Comparison of ENCODE assay signal across 8 cellular contexts in genomic region chr5:44809956-44810276, GRCh38. TPM values are rescaled to one million over a fixed set of nuclear protein-coding genes. Genes with fewer than 3 reads are reported as not detected.
DNase-seq lines count a peak whose midpoint lies in the region; ATAC-seq, FAIRE-seq and TF ChIP-seq lines count a peak whose summit lies in the region.

No MANE protein-coding gene starts in this region.

- peaks cover 1% of the 10 kb centered on the region for H3K27me3 Mint-ChIP-seq in activated naive CD4-positive, alpha-beta T cell treated with anti-CD3 and anti-CD28 coated beads for 36 hours (ENCODE audit: low read depth)

- no peak for DNase-seq in activated naive CD4-positive, alpha-beta T cell treated with anti-CD3 and anti-CD28 coated beads for 36 hours
- no peak for DNase-seq in activated naive CD4-positive, alpha-beta T cell (lab: John Stamatoyannopoulos, UW)
- DNase-seq in K562 (ENCODE audit: extremely low read depth in 1 of 4, low spot score in 3 of 4): peak in 1 of 4 experiments; percentile 10
- no peak for DNase-seq in lower lobe of right lung
- no peak for DNase-seq in upper lobe of left lung
- no peak for DNase-seq in DMS153 (lab: John Stamatoyannopoulos, UW)

- H3K27ac Mint-ChIP-seq in activated naive CD4-positive, alpha-beta T cell treated with anti-CD3 and anti-CD28 coated beads for 36 hours: peak overlapping the region; percentile 95

- H3K4me3 ChIP-seq in K562 (peak overlapping the region; percentile 91), lower lobe of right lung (peak overlapping the region; percentile 93), upper lobe of left lung (peak overlapping the region; percentile 84 to 99 (median 92))

- no TSS peak for BruUV-seq in K562 (replicated peaks; lab: Mats Ljungman, UMichigan)

- H3K9me1 ChIP-seq in K562 (ENCODE audit: control insufficient read depth, insufficient read depth, low read length): no peaks in the 10 kb centered on the region

- POLR2A ChIA-PET in K562 (lab: Yijun Ruan, JAX): interaction anchor here (1.1 to 1.5 kb wide), 4 partner anchors 9 to 21 kb away, joined by 3 to 6 read pairs (median 3); no protein-coding TSS in a partner anchor

- H3K79me2 ChIP-seq in K562 (ENCODE audit: control insufficient read depth, insufficient read depth, low read length): peaks cover 71% of the 10 kb centered on the region

- no peaks in the 10 kb centered on the region for H3K9me3 ChIP-seq in K562 (replicated peaks; ENCODE audit: control insufficient read depth, insufficient read depth, low read depth, low read length)
- no peaks in the 10 kb centered on the region for H3K9me3 ChIP-seq in lower lobe of right lung
- no peaks in the 10 kb centered on the region for H3K9me3 ChIP-seq in upper lobe of left lung

- peaks cover 16% of the 10 kb centered on the region for H3K4me1 Mint-ChIP-seq in activated naive CD4-positive, alpha-beta T cell treated with anti-CD3 and anti-CD28 coated beads for 36 hours (ENCODE audit: low read depth)

- peaks cover 5 to 13% of the 10 kb centered on the region in 2 experiments; a peak in 3 of 5 replicates for H3K4me1 ChIP-seq in K562 (replicated peaks in 1 of 2; ENCODE audit: control insufficient read depth in 2 of 2, insufficient read depth in 2 of 2, low read length in 2 of 2)
- H3K4me1 ChIP-seq in lower lobe of right lung: peaks cover 23% of the 10 kb centered on the region
- H3K4me1 ChIP-seq in upper lobe of left lung: peaks cover 12 to 31% (median 18%) of the 10 kb centered on the region in 4 donors

- H3K4me3 Mint-ChIP-seq in activated naive CD4-positive, alpha-beta T cell treated with anti-CD3 and anti-CD28 coated beads for 36 hours: peak overlapping the region; percentile 96

- TF ChIP-seq POLR2A in K562 (conservative IDR thresholded peaks at IDR 0.05) (no peak), upper lobe of left lung (IDR thresholded peaks at IDR 0.05) (no peak)

- TF ChIP-seq EP300 in K562 (IDR thresholded peaks at IDR 0.05; ENCODE audit: low read length): no peak
- no peak for TF ChIP-seq EP300 in upper lobe of left lung (IDR thresholded peaks at IDR 0.05)

- in situ Hi-C loops in K562 (cut with MboI): no loop called here

- no peaks in the 10 kb centered on the region; the same call in 1 of the 2 replicates for H4K20me1 ChIP-seq in K562 (replicated peaks; ENCODE audit: control insufficient read depth, insufficient read depth, low read length)

- no peaks in the 10 kb centered on the region for H3K27me3 ChIP-seq in K562 (ENCODE audit: control insufficient read depth in 2 of 2, insufficient read depth in 2 of 2, low read length in 2 of 2)
- no peaks in the 10 kb centered on the region for H3K27me3 ChIP-seq in lower lobe of right lung (ENCODE audit: low read depth)
- no peaks in the 10 kb centered on the region for H3K27me3 ChIP-seq in upper lobe of left lung

- H3K9me3 Mint-ChIP-seq in activated naive CD4-positive, alpha-beta T cell treated with anti-CD3 and anti-CD28 coated beads for 36 hours: no peaks in the 10 kb centered on the region

- TF ChIP-seq RAD21 in K562 (CRISPR knock-in tag; conservative IDR thresholded peaks at IDR 0.05 in 1 of 2, IDR thresholded peaks at IDR 0.05 in 1 of 2): no peak

- TF ChIP-seq CTCF in K562 (IDR thresholded peaks at IDR 0.05 in 2 of 3, conservative IDR thresholded peaks at IDR 0.05 in 1 of 3; ENCODE audit: insufficient read depth in 2 of 3, low read depth in 1 of 3, low read length in 3 of 3) (no peak), lower lobe of right lung (IDR thresholded peaks at IDR 0.05) (no peak), upper lobe of left lung (IDR thresholded peaks at IDR 0.05) (no peak)

- FAIRE-seq in K562 (lab: Jason Lieb, UNC): no peak

- intact Hi-C loops in activated naive CD4-positive, alpha-beta T cell treated with anti-CD3 and anti-CD28 coated beads for 36 hours (cut with micrococcal nuclease): loop anchor here (2.0 to 10.0 kb wide), 6 partner anchors 1039 to 1685 kb away; partner anchors contain the start of genes HMGCS1, NNT, TMEM267 and ZNF131
- intact Hi-C loops in K562 (cut with micrococcal nuclease): no loop called here
- intact Hi-C loops in lower lobe of right lung (cut with DNase I): no loop called here

- H2AFZ ChIP-seq in K562 (ENCODE audit: low read depth, low read length): peak overlapping the region; percentile 95

- H3K36me3 ChIP-seq in K562 (ENCODE audit: control insufficient read depth, insufficient read depth, low read length) (peaks cover 46% of the 10 kb centered on the region), lower lobe of right lung (peaks cover 38% of the 10 kb centered on the region), upper lobe of left lung (peaks cover 6 to 37% (median 16%) of the 10 kb centered on the region in 4 donors)

- 0% methylated on average over 8 of the region's 8 CpGs for WGBS in K562 (ENCODE audit: insufficient coverage, low coverage, missing lambda C conversion rate)
- WGBS in upper lobe of left lung, 2 donors: 13 to 14% methylated on average over 8 of the region's 8 CpGs

- no peak for ATAC-seq in K562
- ATAC-seq in lower lobe of right lung: no peak
- no peak for ATAC-seq in upper lobe of left lung (ENCODE audit: low FRiP score in 2 of 2)
- ATAC-seq in GM18858 (IDR thresholded peaks at IDR 0.05; ENCODE audit: unreplicated experiment): no peak
- no peak for ATAC-seq in GM18861 (IDR thresholded peaks at IDR 0.05; ENCODE audit: unreplicated experiment)

- peak overlapping the region; percentile 94 for H3K4me2 ChIP-seq in K562 (ENCODE audit: insufficient read depth, low read length)

- H3K36me3 Mint-ChIP-seq in activated naive CD4-positive, alpha-beta T cell treated with anti-CD3 and anti-CD28 coated beads for 36 hours (ENCODE audit: low read depth): peaks cover 25% of the 10 kb centered on the region

- H3K9ac ChIP-seq in K562 (ENCODE audit: insufficient read depth in 1 of 2, low read depth in 2 of 2, low read length in 2 of 2): peak overlapping the region; percentile 89 to 100

- H3K27ac ChIP-seq in K562 (ENCODE audit: extremely low read depth, low read depth, low read length) (peak overlapping the region; percentile 94), lower lobe of right lung (peak overlapping the region; percentile 91), upper lobe of left lung (peak overlapping the region in 3 of 4 donors; percentile 83 to 92 (median 84))

- CTCF ChIA-PET in activated naive CD4-positive, alpha-beta T cell treated with anti-CD3 and anti-CD28 coated beads for 36 hours (lab: Charles Lee): no interaction called here
- CTCF ChIA-PET in K562 (lab: Yijun Ruan, JAX; ENCODE audit: low intra/inter-chr PET ratio): no interaction called here

TF ChIP-seq in K562, 482 proteins besides CTCF, POLR2A, EP300 and RAD21 (continues in another document):
- TF ChIP-seq NFXL1 (CRISPR knock-in tag; IDR thresholded peaks at IDR 0.05): no peak
- TF ChIP-seq SMAD3 (CRISPR knock-in tag; conservative IDR thresholded peaks at IDR 0.05): no peak
- TF ChIP-seq LARP7 (IDR thresholded peaks at IDR 0.05): no peak
- TF ChIP-seq VEZF1 (CRISPR knock-in tag; IDR thresholded peaks at IDR 0.05): 0 out of 2 replicates have a peak, but pooled peaks have one; percentile 23
- no peak for TF ChIP-seq NUFIP1 (IDR thresholded peaks at IDR 0.05; ENCODE audit: partially characterized antibody)
- TF ChIP-seq ELF1 (tag; IDR thresholded peaks at IDR 0.05): no peak
- TF ChIP-seq GABPB1 (CRISPR knock-in tag; IDR thresholded peaks at IDR 0.05): no peak
- TF ChIP-seq ERF (CRISPR knock-in tag; IDR thresholded peaks at IDR 0.05): no peak
- TF ChIP-seq GTF2E2 (tag; IDR thresholded peaks at IDR 0.05): 0 out of 2 replicates have a peak, but pooled peaks have one; percentile 33
- TF ChIP-seq NCOA6 (IDR thresholded peaks at IDR 0.05): no peak
- TF ChIP-seq HDAC2 (IDR thresholded peaks at IDR 0.05): no peak

RNA-seq across cellular contexts. Expression of gene MRPS30, which starts 1.2 kb away (rescaled TPM):
- 10 to 100 TPM; 46.1 to 49.3 TPM for total RNA-seq in activated naive CD4-positive, alpha-beta T cell treated with anti-CD3 and anti-CD28 coated beads for 36 hours
- total RNA-seq in K562 (2011; cell fraction: chromatin; rRNA removed; ENCODE audit: low replicate concordance): 41.2 and 92.2 TPM in 2 replicates
- total RNA-seq in K562 (2011; cell fraction: nucleolus; rRNA removed): 59.2 and 71.8 TPM in 2 replicates
- 70.7 and 99.9 TPM in 2 replicates for total RNA-seq in K562 (2011; cell fraction: nucleoplasm; rRNA removed)
- total RNA-seq in K562 (2014; rRNA removed): 145 and 181 TPM in 2 replicates
- total RNA-seq in K562 (2014; rRNA removed; fragmentation: Illumina TruSeq; extraction: Trizol): 138 and 163 TPM in 2 replicates
- total RNA-seq in K562 (2015; rRNA removed; fragmentation: Illumina TruSeq; extraction: Trizol): 113 and 114 TPM in 2 replicates
- 114 and 120 TPM in 2 replicates for total RNA-seq in K562 (2021)
- 89.4 and 129 TPM in 2 replicates for polyA plus RNA-seq in K562 (2011; rRNA removed)
- polyA plus RNA-seq in K562 (2011; cell fraction: cytosol; rRNA removed): 73.5 and 141 TPM in 2 replicates
- polyA plus RNA-seq in K562 (2011; cell fraction: nucleus; rRNA removed): 51.2 and 51.3 TPM in 2 replicates
- 76.4 and 82.7 TPM in 2 replicates for polyA plus RNA-seq in K562 (2012)
- 133 and 134 TPM in 2 replicates for polyA plus RNA-seq in K562 (2014; fragmentation: Illumina TruSeq; extraction: Trizol)
- polyA plus RNA-seq in K562 (2014; fragmentation: Nextera tagmentation; extraction: Ambion mirVana): 10 to 100 TPM; 24.3 to 33.4 TPM
- 110 and 115 TPM in 2 replicates for polyA plus RNA-seq in K562 (2014; rRNA removed)
- polyA minus RNA-seq in K562 (2011; rRNA and poly(A)+ RNA removed): 149 and 165 TPM in 2 replicates
- polyA minus RNA-seq in K562 (2011; cell fraction: cytosol; rRNA and poly(A)+ RNA removed): 86.6 and 87.7 TPM in 2 replicates
- polyA minus RNA-seq in K562 (2011; cell fraction: nucleus; rRNA and poly(A)+ RNA removed): 140 and 213 TPM in 2 replicates
- 39.9 TPM for total RNA-seq in lower lobe of right lung
- total RNA-seq in upper lobe of left lung: 10 to 100 TPM; 37.3 to 54.9 (median 43.4) TPM
